Comparison of ENCODE assay signal across 8 cellular contexts in genomic region chr19:14073232-14073924, GRCh38. TPM values are rescaled to one million over a fixed set of nuclear protein-coding genes. Genes with fewer than 3 reads are reported as not detected.
DNase-seq lines count a peak whose midpoint lies in the region; ATAC-seq and TF ChIP-seq lines count a peak whose summit lies in the region.

No MANE protein-coding gene starts in this region.

- peak overlapping the region; percentile 70 for H3K4me2 ChIP-seq in H9 (ENCODE audit: insufficient read depth, insufficient read length, low read length)

- H3K27ac ChIP-seq in H9 (ENCODE audit: insufficient read length, low read depth, low read length) (no peak overlapping the region), WERI-Rb-1 (peak overlapping the region; percentile 78), caudate nucleus (ENCODE audit: low read depth, low read length) (peak overlapping the region; percentile 89)

- H3K4me3 ChIP-seq in WERI-Rb-1 (ENCODE audit: low read depth, low read length): peak overlapping the region; percentile 64

- H3K14ac ChIP-seq in H9 (ENCODE audit: insufficient read depth, low read length): no peak overlapping the region; the same call in 1 of the 2 replicates

- H2AK5ac ChIP-seq in H9 (ENCODE audit: insufficient read length, low read length): no peak overlapping the region

- H3K56ac ChIP-seq in H9 (ENCODE audit: insufficient read length, low read depth, low read length): no peak overlapping the region

- ATAC-seq in HG03095 (IDR thresholded peaks at IDR 0.05; ENCODE audit: unreplicated experiment): no peak

- H4K91ac ChIP-seq in H9 (ENCODE audit: insufficient read length, low read depth, low read length): no peak overlapping the region

- no peak overlapping the region for H3K4ac ChIP-seq in H9 (ENCODE audit: low read depth, low read length)

- H3K23ac ChIP-seq in H9 (ENCODE audit: insufficient read length, low read depth, low read length): no peak overlapping the region

- no CpG with 5 or more reads among the region's 108 CpGs for WGBS in H9 (ENCODE audit: extremely low coverage, insufficient read length, low lambda C conversion rate)

- no peaks in the 10 kb centered on the region for H3K4me1 ChIP-seq in H9 (ENCODE audit: insufficient read depth, low read length)

- no peaks in the 10 kb centered on the region for H3K36me3 ChIP-seq in WERI-Rb-1

- H3K9me3 ChIP-seq in H9 (ENCODE audit: control insufficient read depth, low read depth, low read length) (no peaks in the 10 kb centered on the region), WERI-Rb-1 (ENCODE audit: severe bottlenecking) (no peaks in the 10 kb centered on the region)

- H3K27me3 ChIP-seq in H9 (ENCODE audit: insufficient read depth, low read length) (peaks cover 14% of the 10 kb centered on the region; the same call in 1 of the 2 replicates), WERI-Rb-1 (ENCODE audit: insufficient read depth, low read depth, severe bottlenecking) (no peaks in the 10 kb centered on the region)

- H3K4me3 Mint-ChIP-seq in H9: peak overlapping the region; percentile 73 to 86

- no peak overlapping the region for H2BK5ac ChIP-seq in H9 (ENCODE audit: insufficient read length, low read length)

- no peak overlapping the region for H4K5ac ChIP-seq in H9 (ENCODE audit: insufficient read length, low read depth, low read length)

- TF ChIP-seq CTCF in H9 (conservative IDR thresholded peaks at IDR 0.05) (no peak; the same call in 2 of the 3 replicates), WERI-Rb-1 (IDR thresholded peaks at IDR 0.05; ENCODE audit: low read depth, low read length) (peak; percentile 70)

- H2BK12ac ChIP-seq in H9 (ENCODE audit: insufficient read length, low read depth, low read length): no peak overlapping the region

- H3K9ac ChIP-seq in H9 (ENCODE audit: extremely low read depth, insufficient read length, low read length): no peak overlapping the region

- peaks cover 70% of the 10 kb centered on the region for H3K27me3 Mint-ChIP-seq in H9 (ENCODE audit: low read depth)

- H3K23me2 ChIP-seq in H9 (ENCODE audit: insufficient read length, low read depth, low read length, poor library complexity, severe bottlenecking): peaks cover 21% of the 10 kb centered on the region

- peaks cover 7 to 12% of the 10 kb centered on the region in 2 experiments; a peak in 3 of 4 replicates for H3K4me1 Mint-ChIP-seq in H9

- no peak overlapping the region for H3T11ph ChIP-seq in H9 (ENCODE audit: low read length)

- H2BK15ac ChIP-seq in H9 (ENCODE audit: low read depth, low read length): no peak overlapping the region

- no peaks in the 10 kb centered on the region for H4K20me1 ChIP-seq in H9 (ENCODE audit: control insufficient read depth, insufficient read depth, insufficient read length)

- H2BK120ac ChIP-seq in H9 (ENCODE audit: low read depth, low read length, poor library complexity, severe bottlenecking): no peak overlapping the region

- no peaks in the 10 kb centered on the region for H3K79me1 ChIP-seq in H9 (ENCODE audit: insufficient read depth, low read depth, low read length, poor library complexity, severe bottlenecking)

- no peak overlapping the region for H3K27ac Mint-ChIP-seq in H9

- H3K9me3 Mint-ChIP-seq in H9: no peaks in the 10 kb centered on the region; a peak in 1 of 5 replicates

- H3K79me2 ChIP-seq in H9 (ENCODE audit: insufficient read depth, low read length): no peaks in the 10 kb centered on the region

- H2BK20ac ChIP-seq in H9 (ENCODE audit: low read depth, low read length, poor library complexity, severe bottlenecking): no peak overlapping the region

- DNase-seq in EL (peak; percentile 75), H9 (peak; percentile 73), NCI-H1105 (lab: John Stamatoyannopoulos, UW) (peak; percentile 71), WERI-Rb-1 (peak; percentile 67), caudate nucleus (lab: John Stamatoyannopoulos, UW) (peak in 56 of 61 donors; percentile 15 to 85 (median 65)), islet precursor cell (peak; percentile 78)
- DNase-seq in stimulated activated CD4-positive, alpha-beta T cell treated with anti-CD3 and anti-CD28 coated beads, Interleukin-12 subunit alpha, Interleukin-12 subunit beta, amount 100 ng/mL, for 4 hours: peak; percentile 77

- H4K8ac ChIP-seq in H9 (replicated peaks; ENCODE audit: insufficient read length, low read depth, low read length): no peak overlapping the region

- no peak overlapping the region for H2AFZ ChIP-seq in H9 (ENCODE audit: low read length)

- H3K18ac ChIP-seq in H9 (ENCODE audit: insufficient read length, low read depth, low read length): no peak overlapping the region

- H3K36me3 Mint-ChIP-seq in H9 (ENCODE audit: insufficient read depth in 1 of 3, low read depth in 3 of 3): no peaks in the 10 kb centered on the region

RNA-seq across cellular contexts. Expression of gene MISP3, which starts 0.8 kb away (rescaled TPM):
- 0.26 and 0.72 TPM in 2 replicates for total RNA-seq in H9 (2021)

RNA-seq across cellular contexts. Expression of gene PALM3, which starts 11.5 kb away (rescaled TPM):
- 11.5 and 13.5 TPM in 2 replicates for total RNA-seq in H9 (2021)

RNA-seq across cellular contexts. Expression of gene C19orf67, which starts 12.2 kb away (rescaled TPM):
- 0.39 and 0.72 TPM in 2 replicates for total RNA-seq in H9 (2021)

RNA-seq across cellular contexts. Expression of gene SAMD1, which starts 17.2 kb away (rescaled TPM):
- total RNA-seq in H9 (2021): 104 and 108 TPM in 2 replicates

RNA-seq across cellular contexts. Expression of gene IL27RA, which starts 41.8 kb away (rescaled TPM):
- total RNA-seq in H9 (2021): 13.6 and 14.6 TPM in 2 replicates
